Comparison of ENCODE assay signal across 1 cellular context in genomic region chr19:6676288-6676687, GRCh38.
TF ChIP-seq lines count a peak whose summit lies in the region.

No MANE protein-coding gene starts in this region.

TF ChIP-seq in HepG2, 621 proteins besides CTCF, POLR2A, EP300 and RAD21:
- no peak for TF ChIP-seq HOXA3 (CRISPR knock-in tag; IDR thresholded peaks at IDR 0.05)
- TF ChIP-seq, protein P1, sequence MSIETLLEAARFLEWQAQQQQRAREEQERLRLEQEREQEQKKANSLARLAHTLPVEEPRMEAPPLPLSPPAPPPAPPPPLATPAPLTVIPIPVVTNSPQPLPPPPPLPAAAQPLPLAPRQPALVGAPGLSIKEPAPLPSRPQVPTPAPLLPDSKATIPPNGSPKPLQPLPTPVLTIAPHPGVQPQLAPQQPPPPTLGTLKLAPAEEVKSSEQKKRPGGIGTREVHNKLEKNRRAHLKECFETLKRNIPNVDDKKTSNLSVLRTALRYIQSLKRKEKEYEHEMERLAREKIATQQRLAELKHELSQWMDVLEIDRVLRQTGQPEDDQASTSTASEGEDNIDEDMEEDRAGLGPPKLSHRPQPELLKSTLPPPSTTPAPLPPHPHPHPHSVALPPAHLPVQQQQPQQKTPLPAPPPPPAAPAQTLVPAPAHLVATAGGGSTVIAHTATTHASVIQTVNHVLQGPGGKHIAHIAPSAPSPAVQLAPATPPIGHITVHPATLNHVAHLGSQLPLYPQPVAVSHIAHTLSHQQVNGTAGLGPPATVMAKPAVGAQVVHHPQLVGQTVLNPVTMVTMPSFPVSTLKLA (IDR thresholded peaks at IDR 0.05) = no peak
- TF ChIP-seq CC2D1A (CRISPR knock-in tag; IDR thresholded peaks at IDR 0.05) = no peak
- peak; percentile 51 for TF ChIP-seq RBM22 (optimal IDR thresholded peaks at IDR 0.05; ENCODE audit: low read length)
- no peak for TF ChIP-seq ONECUT2 (CRISPR knock-in tag; IDR thresholded peaks at IDR 0.05)
- TF ChIP-seq NCOR1 (IDR thresholded peaks at IDR 0.05; ENCODE audit: borderline replicate concordance, low read length) = no peak
- no peak for TF ChIP-seq POGK (CRISPR knock-in tag; conservative IDR thresholded peaks at IDR 0.05)
